ENCODE assay signal across 8 cellular contexts in the genomic region with DNA sequence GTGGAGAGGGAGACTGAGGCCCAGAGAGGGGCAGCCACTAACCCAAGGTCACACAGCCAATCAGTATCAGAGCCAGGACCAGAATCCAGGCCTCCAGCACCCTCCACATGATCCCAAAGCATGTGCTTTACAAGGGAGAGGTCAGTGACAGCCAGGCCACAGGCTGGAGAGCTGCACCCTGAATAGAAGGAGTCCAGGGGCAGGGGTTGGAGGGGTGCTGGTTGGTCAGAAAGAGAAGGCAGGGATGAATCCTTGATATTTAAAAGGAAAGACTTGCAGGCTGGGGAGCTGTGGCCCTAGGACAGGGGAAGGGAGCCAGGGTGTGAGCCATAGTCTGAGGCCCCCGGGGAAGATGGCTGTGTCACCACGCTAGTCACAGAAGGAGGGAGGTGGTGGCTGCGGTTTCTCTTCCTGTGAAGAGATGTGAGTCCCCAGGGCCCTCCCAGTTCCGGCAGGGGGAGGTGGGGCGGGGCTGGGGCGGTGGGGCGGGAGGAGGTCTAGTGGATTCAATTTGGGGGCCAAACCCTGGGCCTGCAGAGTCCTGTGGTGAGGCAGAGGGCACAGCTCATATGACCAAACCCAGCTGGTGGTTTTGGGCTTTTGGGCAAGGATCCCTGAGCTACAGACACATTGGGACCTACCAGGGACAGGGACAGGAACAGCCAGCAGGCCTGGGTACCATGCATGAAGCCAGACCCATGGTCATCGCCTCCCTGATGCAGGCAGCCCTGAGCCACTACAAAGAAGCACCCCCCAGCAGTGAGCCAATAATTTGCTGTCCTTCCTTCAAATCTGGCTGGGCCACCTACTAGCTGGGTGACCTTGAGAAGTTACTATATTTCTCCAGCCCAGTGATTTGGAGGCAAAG. TPM values are rescaled to one million over a fixed set of nuclear protein-coding genes. Genes with fewer than 3 reads are reported as not detected.
DNase-seq lines count a peak whose midpoint lies in the region; ATAC-seq and TF ChIP-seq lines count a peak whose summit lies in the region.

No MANE protein-coding gene starts in this region.

- H3K9me3 Mint-ChIP-seq in activated CD4-positive, alpha-beta T cell treated with anti-CD3 and anti-CD28 coated beads for 36 hours (ENCODE audit: low read depth) = no peaks in the 10 kb centered on the region

- peak overlapping the region; percentile 92 for H3K4me3 Mint-ChIP-seq in activated CD4-positive, alpha-beta T cell treated with anti-CD3 and anti-CD28 coated beads for 36 hours

- ATAC-seq in activated CD4-positive, alpha-beta T cell treated with anti-CD3 and anti-CD28 coated beads for 36 hours = peak; percentile 69
- no peak for ATAC-seq in HG02938 (IDR thresholded peaks at IDR 0.05; ENCODE audit: unreplicated experiment)

- peaks cover 54% of the 10 kb centered on the region for H4K20me1 ChIP-seq in Karpas-422 (ENCODE audit: insufficient read depth, low read depth, low read length)
- H4K20me1 ChIP-seq in smooth muscle cell (ENCODE audit: low read depth) = no peaks in the 10 kb centered on the region

- H3K4me3 ChIP-seq in Karpas-422 (ENCODE audit: low read length) (peak overlapping the region; percentile 39), duodenal mucosa (ENCODE audit: low read depth in 1 of 2, low read length in 2 of 2) (peak overlapping the region in 1 of 2 donors; percentile 22), smooth muscle cell (no peak overlapping the region)

- no peak for TF ChIP-seq CTCF in smooth muscle cell (IDR thresholded peaks at IDR 0.05; ENCODE audit: borderline replicate concordance, insufficient read depth, poor library complexity, severe bottlenecking)

- no peaks in the 10 kb centered on the region for H3K9me3 ChIP-seq in Karpas-422 (ENCODE audit: low read length)
- no peaks in the 10 kb centered on the region for H3K9me3 ChIP-seq in duodenal mucosa (ENCODE audit: control insufficient read depth in 1 of 2, low read length in 2 of 2)
- H3K9me3 ChIP-seq in smooth muscle cell (replicated peaks; ENCODE audit: low read depth) = no peaks in the 10 kb centered on the region

- POLR2A ChIA-PET in activated CD4-positive, alpha-beta T cell treated with anti-CD3 and anti-CD28 coated beads for 36 hours (lab: Charles Lee) = interaction anchor here (0.5 to 5.4 kb wide), 11 partner anchors 9 to 152 kb away, joined by 3 to 55 read pairs (median 4); a partner anchor contains a TSS

- DNase-seq in GM19238 (ENCODE audit: insufficient read length, low spot score) (peak; percentile 89), Karpas-422 (peak; percentile 92), smooth muscle cell (lab: John Stamatoyannopoulos, UW; ENCODE audit: unreplicated experiment) (no peak), NCI-H1092 treated with DMSO at 0.1 percent for 48 hours (lab: John Stamatoyannopoulos, UW) (no peak), NCI-H510A (lab: John Stamatoyannopoulos, UW) (no peak)
- peak; percentile 97 for DNase-seq in activated CD4-positive, alpha-beta T cell treated with anti-CD3 and anti-CD28 coated beads for 36 hours

- H3K4me1 Mint-ChIP-seq in activated CD4-positive, alpha-beta T cell treated with anti-CD3 and anti-CD28 coated beads for 36 hours = peaks cover 90% of the 10 kb centered on the region

- H3K79me2 ChIP-seq in Karpas-422 (ENCODE audit: low read length) (no peaks in the 10 kb centered on the region), smooth muscle cell (ENCODE audit: low read depth) (no peaks in the 10 kb centered on the region)

- CTCF ChIA-PET in activated CD4-positive, alpha-beta T cell treated with anti-CD3 and anti-CD28 coated beads for 36 hours (lab: Charles Lee) = interaction anchor here (0.8 to 5.4 kb wide), 12 partner anchors 9 to 166 kb away, joined by 3 to 70 read pairs (median 4); a partner anchor contains a TSS

- 82% methylated on average over 7 of the region's 8 CpGs for WGBS in smooth muscle cell (ENCODE audit: low lambda C conversion rate)

- peaks cover 83% of the 10 kb centered on the region for H3K36me3 Mint-ChIP-seq in activated CD4-positive, alpha-beta T cell treated with anti-CD3 and anti-CD28 coated beads for 36 hours (ENCODE audit: low read depth)

- intact Hi-C loops in activated CD4-positive, alpha-beta T cell treated with anti-CD3 and anti-CD28 coated beads for 36 hours (cut with DNase I, micrococcal nuclease) = loop anchor here (1.0 to 2.0 kb wide), 7 partner anchors 8 to 843 kb away; a partner anchor contains a TSS

- H2AFZ ChIP-seq in Karpas-422 (ENCODE audit: low read length) (no peak overlapping the region), smooth muscle cell (ENCODE audit: low read depth) (no peak overlapping the region)

- H3K9ac ChIP-seq in Karpas-422 (ENCODE audit: low read length) (peak overlapping the region; percentile 70), duodenal mucosa (ENCODE audit: low read depth in 1 of 2, low read length in 2 of 2) (peak overlapping the region; percentile 51 to 57), smooth muscle cell (ENCODE audit: low read depth) (peak overlapping the region; percentile 47)

- H3K9me2 ChIP-seq in Karpas-422 (replicated peaks; ENCODE audit: insufficient read depth, low read length) = no peaks in the 10 kb centered on the region

- H3K36me3 ChIP-seq in Karpas-422 (ENCODE audit: insufficient read depth, low read length) = peaks cover 44% of the 10 kb centered on the region
- H3K36me3 ChIP-seq in duodenal mucosa (ENCODE audit: control insufficient read depth in 1 of 2, insufficient read depth in 2 of 2, low read length in 2 of 2) = peaks cover 0 to 8% of the 10 kb centered on the region in 2 donors
- no peaks in the 10 kb centered on the region for H3K36me3 ChIP-seq in smooth muscle cell (ENCODE audit: low read depth)

- peak overlapping the region; percentile 97 for H3K27ac ChIP-seq in Karpas-422 (ENCODE audit: low read length)
- peak overlapping the region; percentile 56 for H3K27ac ChIP-seq in duodenal mucosa (ENCODE audit: low read depth, low read length)
- peak overlapping the region; percentile 74 for H3K27ac ChIP-seq in smooth muscle cell (ENCODE audit: low read depth)

- peak overlapping the region; percentile 99 for H3K27ac Mint-ChIP-seq in activated CD4-positive, alpha-beta T cell treated with anti-CD3 and anti-CD28 coated beads for 36 hours

- H3K4me1 ChIP-seq in Karpas-422 (ENCODE audit: low read length) (peaks cover 64% of the 10 kb centered on the region), duodenal mucosa (ENCODE audit: control insufficient read depth in 1 of 2, insufficient read depth in 2 of 2, low read length in 2 of 2) (peaks cover 40 to 62% of the 10 kb centered on the region in 2 donors), smooth muscle cell (ENCODE audit: low read depth) (peaks cover 4% of the 10 kb centered on the region)

- peak overlapping the region; percentile 60 for H3K4me2 ChIP-seq in Karpas-422 (ENCODE audit: low read depth, low read length, poor library complexity, severe bottlenecking)
- H3K4me2 ChIP-seq in smooth muscle cell = peak overlapping the region; percentile 71

- no peaks in the 10 kb centered on the region for H3K27me3 ChIP-seq in Karpas-422 (ENCODE audit: low read length)
- H3K27me3 ChIP-seq in duodenal mucosa (ENCODE audit: control insufficient read depth in 1 of 2, insufficient read depth in 2 of 2, low read length in 2 of 2) = no peaks in the 10 kb centered on the region
- no peaks in the 10 kb centered on the region for H3K27me3 ChIP-seq in smooth muscle cell (ENCODE audit: low read depth)

- no peaks in the 10 kb centered on the region for H3K27me3 Mint-ChIP-seq in activated CD4-positive, alpha-beta T cell treated with anti-CD3 and anti-CD28 coated beads for 36 hours

- peaks cover 9% of the 10 kb centered on the region for H3F3A ChIP-seq in smooth muscle cell (ENCODE audit: low read depth)

RNA-seq across cellular contexts. Expression of a gene that starts 14.0 kb away (rescaled TPM):
- total RNA-seq in Karpas-422 (2014; rRNA removed; shearing (Covaris generic); ENCODE audit: low replicate concordance) = 251 and 294 TPM in 2 replicates
- total RNA-seq in activated CD4-positive, alpha-beta T cell treated with anti-CD3 and anti-CD28 coated beads for 36 hours = 100 to 1,000 TPM; 692 to 930 TPM
- 3.6 and 6.5 TPM in 2 replicates for total RNA-seq in smooth muscle cell
- polyA plus RNA-seq in smooth muscle cell = 3.3 and 4.0 TPM in 2 replicates

RNA-seq across cellular contexts. Expression of a gene that starts 17.8 kb away (rescaled TPM):
- not detected in 2 replicates for total RNA-seq in Karpas-422 (2014; rRNA removed; shearing (Covaris generic); ENCODE audit: low replicate concordance)
- 10 to 100 TPM; 14.8 to 15.6 TPM for total RNA-seq in activated CD4-positive, alpha-beta T cell treated with anti-CD3 and anti-CD28 coated beads for 36 hours
- not detected in 2 replicates for total RNA-seq in smooth muscle cell
- polyA plus RNA-seq in smooth muscle cell = not detected in 2 replicates

RNA-seq across cellular contexts. Expression of a gene that starts 42.0 kb away (rescaled TPM):
- 1.7 and 2.7 TPM in 2 replicates for total RNA-seq in Karpas-422 (2014; rRNA removed; shearing (Covaris generic); ENCODE audit: low replicate concordance)
- total RNA-seq in activated CD4-positive, alpha-beta T cell treated with anti-CD3 and anti-CD28 coated beads for 36 hours = 1 to 10 TPM; 8.4 to 8.7 TPM
- 11.8 and 14.3 TPM in 2 replicates for total RNA-seq in smooth muscle cell
- 26.8 and 33.6 TPM in 2 replicates for polyA plus RNA-seq in smooth muscle cell

RNA-seq across cellular contexts. Expression of a gene that starts 52.3 kb away (rescaled TPM):
- total RNA-seq in Karpas-422 (2014; rRNA removed; shearing (Covaris generic); ENCODE audit: low replicate concordance) = 11.1 and 12.6 TPM in 2 replicates
- 10 to 100 TPM; 33.1 to 42.8 TPM for total RNA-seq in activated CD4-positive, alpha-beta T cell treated with anti-CD3 and anti-CD28 coated beads for 36 hours
- not detected in 2 replicates for total RNA-seq in smooth muscle cell
- not detected in 2 replicates for polyA plus RNA-seq in smooth muscle cell

Comparison
In these comparisons a context has a peak if more than half of its experiments do, and no peak if none do; other contexts are left out.
1. DNase-seq: peak in GM19238 (single experiment), Karpas-422 (single experiment) and activated CD4-positive, alpha-beta T cell treated with anti-CD3 and anti-CD28 coated beads for 36 hours (single experiment); none in smooth muscle cell (single experiment), NCI-H1092 treated with DMSO at 0.1 percent for 48 hours (single experiment) and NCI-H510A (single experiment).
2. RNA of a gene that starts 14.0 kb away (total RNA-seq): 692 to 930 TPM in activated CD4-positive, alpha-beta T cell treated with anti-CD3 and anti-CD28 coated beads for 36 hours and 251 to 294 TPM in Karpas-422; 3.6 to 6.5 TPM in smooth muscle cell; every median in the first group is over 10 times any median in the second.
3. RNA of a gene that starts 17.8 kb away (total RNA-seq): 14.8 to 15.6 TPM in activated CD4-positive, alpha-beta T cell treated with anti-CD3 and anti-CD28 coated beads for 36 hours; not detected in Karpas-422 and not detected in smooth muscle cell; every median in the first group is over 10 times any median in the second.
4. Peak in every context shown above with its lines, with median percentiles within 50 percentile points of each other: H3K27ac ChIP-seq and H3K9ac ChIP-seq.